1 cellular context compared by ENCODE assay signal in the genomic region with DNA sequence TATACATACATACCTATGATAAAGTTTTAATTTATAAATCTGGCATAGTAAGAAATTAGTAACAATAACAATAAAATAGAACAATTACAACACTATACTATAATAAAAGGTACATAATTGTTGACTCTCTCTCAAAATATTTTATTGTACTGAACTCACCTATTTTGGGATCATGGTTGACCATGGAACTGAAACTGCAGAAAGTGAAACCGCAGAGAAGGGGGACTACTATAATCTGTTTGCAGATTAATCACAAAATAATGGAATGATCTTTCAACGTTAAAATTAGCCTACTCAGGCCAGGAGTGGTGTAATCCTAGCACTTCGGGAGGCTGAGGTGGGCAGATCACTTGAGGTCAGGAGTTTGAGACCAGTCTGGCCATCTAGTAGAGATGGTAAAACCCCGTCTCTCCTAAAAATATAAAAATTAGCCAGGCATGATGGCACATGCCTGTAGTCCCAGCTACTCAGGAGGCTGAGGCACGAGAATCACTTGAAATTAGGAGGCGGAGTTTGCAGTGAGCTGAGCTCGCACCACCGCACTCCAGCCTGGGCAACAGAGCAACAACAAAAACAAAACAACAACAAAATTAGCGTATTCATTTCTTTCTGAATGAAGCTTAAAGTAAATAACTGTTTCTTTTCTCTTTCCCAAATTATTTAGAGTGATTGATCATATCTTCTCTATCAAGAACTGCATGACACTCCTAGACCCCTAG.
TF ChIP-seq lines count a peak whose summit lies in the region.

No MANE protein-coding gene starts in this region.

TF ChIP-seq in GM12878, 131 proteins besides CTCF, POLR2A, EP300 and RAD21 (continues in another document):
- peak in 1 of 2 experiments; percentile 85; a peak in 3 of 4 replicates for TF ChIP-seq BHLHE40 (IDR thresholded peaks at IDR 0.05; ENCODE audit: borderline replicate concordance in 1 of 2, low read depth in 2 of 2, low read length in 1 of 2)
- TF ChIP-seq, protein P1, sequence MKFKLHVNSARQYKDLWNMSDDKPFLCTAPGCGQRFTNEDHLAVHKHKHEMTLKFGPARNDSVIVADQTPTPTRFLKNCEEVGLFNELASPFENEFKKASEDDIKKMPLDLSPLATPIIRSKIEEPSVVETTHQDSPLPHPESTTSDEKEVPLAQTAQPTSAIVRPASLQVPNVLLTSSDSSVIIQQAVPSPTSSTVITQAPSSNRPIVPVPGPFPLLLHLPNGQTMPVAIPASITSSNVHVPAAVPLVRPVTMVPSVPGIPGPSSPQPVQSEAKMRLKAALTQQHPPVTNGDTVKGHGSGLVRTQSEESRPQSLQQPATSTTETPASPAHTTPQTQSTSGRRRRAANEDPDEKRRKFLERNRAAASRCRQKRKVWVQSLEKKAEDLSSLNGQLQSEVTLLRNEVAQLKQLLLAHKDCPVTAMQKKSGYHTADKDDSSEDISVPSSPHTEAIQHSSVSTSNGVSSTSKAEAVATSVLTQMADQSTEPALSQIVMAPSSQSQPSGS (IDR thresholded peaks at IDR 0.05; ENCODE audit: low read length), result peak; percentile 32; the same call in 1 of the 2 replicates
- TF ChIP-seq, protein P2, sequence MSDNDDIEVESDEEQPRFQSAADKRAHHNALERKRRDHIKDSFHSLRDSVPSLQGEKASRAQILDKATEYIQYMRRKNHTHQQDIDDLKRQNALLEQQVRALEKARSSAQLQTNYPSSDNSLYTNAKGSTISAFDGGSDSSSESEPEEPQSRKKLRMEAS (IDR thresholded peaks at IDR 0.05; ENCODE audit: low read depth, low read length), result no peak
- TF ChIP-seq NFXL1 (IDR thresholded peaks at IDR 0.05; ENCODE audit: borderline replicate concordance), result no peak
- no peak for TF ChIP-seq RCOR1 (conservative IDR thresholded peaks at IDR 0.05; ENCODE audit: low read depth, low read length)
- 0 out of 2 replicates have a peak, but pooled peaks have one; percentile 30 for TF ChIP-seq NBN (IDR thresholded peaks at IDR 0.05)
- TF ChIP-seq, protein P3, sequence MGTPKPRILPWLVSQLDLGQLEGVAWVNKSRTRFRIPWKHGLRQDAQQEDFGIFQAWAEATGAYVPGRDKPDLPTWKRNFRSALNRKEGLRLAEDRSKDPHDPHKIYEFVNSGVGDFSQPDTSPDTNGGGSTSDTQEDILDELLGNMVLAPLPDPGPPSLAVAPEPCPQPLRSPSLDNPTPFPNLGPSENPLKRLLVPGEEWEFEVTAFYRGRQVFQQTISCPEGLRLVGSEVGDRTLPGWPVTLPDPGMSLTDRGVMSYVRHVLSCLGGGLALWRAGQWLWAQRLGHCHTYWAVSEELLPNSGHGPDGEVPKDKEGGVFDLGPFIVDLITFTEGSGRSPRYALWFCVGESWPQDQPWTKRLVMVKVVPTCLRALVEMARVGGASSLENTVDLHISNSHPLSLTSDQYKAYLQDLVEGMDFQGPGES (IDR thresholded peaks at IDR 0.05), result no peak
- TF ChIP-seq TBL1XR1 (IDR thresholded peaks at IDR 0.05; ENCODE audit: low read depth, low read length), result no peak
- TF ChIP-seq HDGF (IDR thresholded peaks at IDR 0.05), result no peak
- peak; percentile 73 for TF ChIP-seq NFIC (IDR thresholded peaks at IDR 0.05; ENCODE audit: low read depth, low read length)
- no peak for TF ChIP-seq WRNIP1 (IDR thresholded peaks at IDR 0.05; ENCODE audit: borderline replicate concordance, low read depth, low read length)
- TF ChIP-seq, protein P4, sequence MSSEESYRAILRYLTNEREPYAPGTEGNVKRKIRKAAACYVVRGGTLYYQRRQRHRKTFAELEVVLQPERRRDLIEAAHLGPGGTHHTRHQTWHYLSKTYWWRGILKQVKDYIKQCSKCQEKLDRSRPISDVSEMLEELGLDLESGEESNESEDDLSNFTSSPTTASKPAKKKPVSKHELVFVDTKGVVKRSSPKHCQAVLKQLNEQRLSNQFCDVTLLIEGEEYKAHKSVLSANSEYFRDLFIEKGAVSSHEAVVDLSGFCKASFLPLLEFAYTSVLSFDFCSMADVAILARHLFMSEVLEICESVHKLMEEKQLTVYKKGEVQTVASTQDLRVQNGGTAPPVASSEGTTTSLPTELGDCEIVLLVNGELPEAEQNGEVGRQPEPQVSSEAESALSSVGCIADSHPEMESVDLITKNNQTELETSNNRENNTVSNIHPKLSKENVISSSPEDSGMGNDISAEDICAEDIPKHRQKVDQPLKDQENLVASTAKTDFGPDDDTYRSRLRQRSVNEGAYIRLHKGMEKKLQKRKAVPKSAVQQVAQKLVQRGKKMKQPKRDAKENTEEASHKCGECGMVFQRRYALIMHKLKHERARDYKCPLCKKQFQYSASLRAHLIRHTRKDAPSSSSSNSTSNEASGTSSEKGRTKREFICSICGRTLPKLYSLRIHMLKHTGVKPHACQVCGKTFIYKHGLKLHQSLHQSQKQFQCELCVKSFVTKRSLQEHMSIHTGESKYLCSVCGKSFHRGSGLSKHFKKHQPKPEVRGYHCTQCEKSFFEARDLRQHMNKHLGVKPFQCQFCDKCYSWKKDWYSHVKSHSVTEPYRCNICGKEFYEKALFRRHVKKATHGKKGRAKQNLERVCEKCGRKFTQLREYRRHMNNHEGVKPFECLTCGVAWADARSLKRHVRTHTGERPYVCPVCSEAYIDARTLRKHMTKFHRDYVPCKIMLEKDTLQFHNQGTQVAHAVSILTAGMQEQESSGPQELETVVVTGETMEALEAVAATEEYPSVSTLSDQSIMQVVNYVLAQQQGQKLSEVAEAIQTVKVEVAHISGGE (CRISPR knock-in tag; IDR thresholded peaks at IDR 0.05), result no peak
- TF ChIP-seq PML (IDR thresholded peaks at IDR 0.05; ENCODE audit: low read length), result no peak
- no peak for TF ChIP-seq JUNB (IDR thresholded peaks at IDR 0.05)
- TF ChIP-seq TCF7 (IDR thresholded peaks at IDR 0.05; ENCODE audit: borderline replicate concordance), result no peak
- TF ChIP-seq NR2C1 (IDR thresholded peaks at IDR 0.05), result no peak
- TF ChIP-seq TARDBP (IDR thresholded peaks at IDR 0.05; ENCODE audit: borderline replicate concordance), result no peak
- TF ChIP-seq BACH1 (IDR thresholded peaks at IDR 0.05; ENCODE audit: borderline replicate concordance), result no peak
- TF ChIP-seq, protein P5, sequence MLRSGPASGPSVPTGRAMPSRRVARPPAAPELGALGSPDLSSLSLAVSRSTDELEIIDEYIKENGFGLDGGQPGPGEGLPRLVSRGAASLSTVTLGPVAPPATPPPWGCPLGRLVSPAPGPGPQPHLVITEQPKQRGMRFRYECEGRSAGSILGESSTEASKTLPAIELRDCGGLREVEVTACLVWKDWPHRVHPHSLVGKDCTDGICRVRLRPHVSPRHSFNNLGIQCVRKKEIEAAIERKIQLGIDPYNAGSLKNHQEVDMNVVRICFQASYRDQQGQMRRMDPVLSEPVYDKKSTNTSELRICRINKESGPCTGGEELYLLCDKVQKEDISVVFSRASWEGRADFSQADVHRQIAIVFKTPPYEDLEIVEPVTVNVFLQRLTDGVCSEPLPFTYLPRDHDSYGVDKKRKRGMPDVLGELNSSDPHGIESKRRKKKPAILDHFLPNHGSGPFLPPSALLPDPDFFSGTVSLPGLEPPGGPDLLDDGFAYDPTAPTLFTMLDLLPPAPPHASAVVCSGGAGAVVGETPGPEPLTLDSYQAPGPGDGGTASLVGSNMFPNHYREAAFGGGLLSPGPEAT (IDR thresholded peaks at IDR 0.05; ENCODE audit: low read depth), result peak; percentile 34; the same call in 1 of the 2 replicates
- TF ChIP-seq TCF12 (IDR thresholded peaks at IDR 0.05; ENCODE audit: low read depth, low read length), result no peak
- no peak for TF ChIP-seq EZH2 (IDR thresholded peaks at IDR 0.05; ENCODE audit: borderline replicate concordance, control insufficient read depth, low read depth, low read length)
- no peak for TF ChIP-seq CHD2 (IDR thresholded peaks at IDR 0.05; ENCODE audit: borderline replicate concordance, low read depth, low read length)
- TF ChIP-seq RAD51 (IDR thresholded peaks at IDR 0.05), result no peak
- peak; percentile 39; the same call in 1 of the 2 replicates for TF ChIP-seq MTA2 (IDR thresholded peaks at IDR 0.05; ENCODE audit: low read depth)
- no peak; the same call in 1 of the 2 replicates for TF ChIP-seq CREM (IDR thresholded peaks at IDR 0.05; ENCODE audit: low read depth)
- TF ChIP-seq SPI1 (IDR thresholded peaks at IDR 0.05; ENCODE audit: borderline replicate concordance, insufficient read depth, low read depth, low read length), result no peak
- no peak for TF ChIP-seq CHD1 (IDR thresholded peaks at IDR 0.05; ENCODE audit: low read depth, low read length)
- no peak for TF ChIP-seq SRF (IDR thresholded peaks at IDR 0.05; ENCODE audit: low read depth in 2 of 2, low read length in 2 of 2)
- TF ChIP-seq RUNX3 (IDR thresholded peaks at IDR 0.05; ENCODE audit: low read length), result peak; percentile 91
- TF ChIP-seq SMARCA5 (IDR thresholded peaks at IDR 0.05), result 0 out of 2 replicates have a peak, but pooled peaks have one; percentile 71
- TF ChIP-seq, protein P6, sequence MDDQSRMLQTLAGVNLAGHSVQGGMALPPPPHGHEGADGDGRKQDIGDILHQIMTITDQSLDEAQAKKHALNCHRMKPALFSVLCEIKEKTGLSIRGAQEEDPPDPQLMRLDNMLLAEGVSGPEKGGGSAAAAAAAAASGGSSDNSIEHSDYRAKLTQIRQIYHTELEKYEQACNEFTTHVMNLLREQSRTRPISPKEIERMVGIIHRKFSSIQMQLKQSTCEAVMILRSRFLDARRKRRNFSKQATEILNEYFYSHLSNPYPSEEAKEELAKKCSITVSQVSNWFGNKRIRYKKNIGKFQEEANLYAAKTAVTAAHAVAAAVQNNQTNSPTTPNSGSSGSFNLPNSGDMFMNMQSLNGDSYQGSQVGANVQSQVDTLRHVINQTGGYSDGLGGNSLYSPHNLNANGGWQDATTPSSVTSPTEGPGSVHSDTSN (IDR thresholded peaks at IDR 0.05; ENCODE audit: insufficient replicate concordance, low read depth, low read length), result no peak
- TF ChIP-seq ZNF274 (IDR thresholded peaks at IDR 0.05; ENCODE audit: insufficient read depth, insufficient read length), result no peak
- TF ChIP-seq ZZZ3 (IDR thresholded peaks at IDR 0.05; ENCODE audit: control insufficient read depth, insufficient read length, low read depth), result no peak
- TF ChIP-seq MEF2B (IDR thresholded peaks at IDR 0.05; ENCODE audit: partially characterized antibody, poor library complexity, severe bottlenecking), result no peak
- TF ChIP-seq, protein P7, sequence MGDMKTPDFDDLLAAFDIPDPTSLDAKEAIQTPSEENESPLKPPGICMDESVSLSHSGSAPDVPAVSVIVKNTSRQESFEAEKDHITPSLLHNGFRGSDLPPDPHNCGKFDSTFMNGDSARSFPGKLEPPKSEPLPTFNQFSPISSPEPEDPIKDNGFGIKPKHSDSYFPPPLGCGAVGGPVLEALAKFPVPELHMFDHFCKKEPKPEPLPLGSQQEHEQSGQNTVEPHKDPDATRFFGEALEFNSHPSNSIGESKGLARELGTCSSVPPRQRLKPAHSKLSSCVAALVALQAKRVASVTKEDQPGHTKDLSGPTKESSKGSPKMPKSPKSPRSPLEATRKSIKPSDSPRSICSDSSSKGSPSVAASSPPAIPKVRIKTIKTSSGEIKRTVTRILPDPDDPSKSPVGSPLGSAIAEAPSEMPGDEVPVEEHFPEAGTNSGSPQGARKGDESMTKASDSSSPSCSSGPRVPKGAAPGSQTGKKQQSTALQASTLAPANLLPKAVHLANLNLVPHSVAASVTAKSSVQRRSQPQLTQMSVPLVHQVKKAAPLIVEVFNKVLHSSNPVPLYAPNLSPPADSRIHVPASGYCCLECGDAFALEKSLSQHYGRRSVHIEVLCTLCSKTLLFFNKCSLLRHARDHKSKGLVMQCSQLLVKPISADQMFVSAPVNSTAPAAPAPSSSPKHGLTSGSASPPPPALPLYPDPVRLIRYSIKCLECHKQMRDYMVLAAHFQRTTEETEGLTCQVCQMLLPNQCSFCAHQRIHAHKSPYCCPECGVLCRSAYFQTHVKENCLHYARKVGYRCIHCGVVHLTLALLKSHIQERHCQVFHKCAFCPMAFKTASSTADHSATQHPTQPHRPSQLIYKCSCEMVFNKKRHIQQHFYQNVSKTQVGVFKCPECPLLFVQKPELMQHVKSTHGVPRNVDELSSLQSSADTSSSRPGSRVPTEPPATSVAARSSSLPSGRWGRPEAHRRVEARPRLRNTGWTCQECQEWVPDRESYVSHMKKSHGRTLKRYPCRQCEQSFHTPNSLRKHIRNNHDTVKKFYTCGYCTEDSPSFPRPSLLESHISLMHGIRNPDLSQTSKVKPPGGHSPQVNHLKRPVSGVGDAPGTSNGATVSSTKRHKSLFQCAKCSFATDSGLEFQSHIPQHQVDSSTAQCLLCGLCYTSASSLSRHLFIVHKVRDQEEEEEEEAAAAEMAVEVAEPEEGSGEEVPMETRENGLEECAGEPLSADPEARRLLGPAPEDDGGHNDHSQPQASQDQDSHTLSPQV (IDR thresholded peaks at IDR 0.05), result no peak
- no peak for TF ChIP-seq ZBED1 (IDR thresholded peaks at IDR 0.05; ENCODE audit: borderline replicate concordance)
- TF ChIP-seq CHD4 (IDR thresholded peaks at IDR 0.05), result no peak
- TF ChIP-seq, protein P8, sequence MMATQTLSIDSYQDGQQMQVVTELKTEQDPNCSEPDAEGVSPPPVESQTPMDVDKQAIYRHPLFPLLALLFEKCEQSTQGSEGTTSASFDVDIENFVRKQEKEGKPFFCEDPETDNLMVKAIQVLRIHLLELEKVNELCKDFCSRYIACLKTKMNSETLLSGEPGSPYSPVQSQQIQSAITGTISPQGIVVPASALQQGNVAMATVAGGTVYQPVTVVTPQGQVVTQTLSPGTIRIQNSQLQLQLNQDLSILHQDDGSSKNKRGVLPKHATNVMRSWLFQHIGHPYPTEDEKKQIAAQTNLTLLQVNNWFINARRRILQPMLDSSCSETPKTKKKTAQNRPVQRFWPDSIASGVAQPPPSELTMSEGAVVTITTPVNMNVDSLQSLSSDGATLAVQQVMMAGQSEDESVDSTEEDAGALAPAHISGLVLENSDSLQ (IDR thresholded peaks at IDR 0.05), result no peak
- peak; percentile 53 to 60; a peak in 3 of 4 replicates for TF ChIP-seq IKZF2 (IDR thresholded peaks at IDR 0.05)
- TF ChIP-seq, protein P9, sequence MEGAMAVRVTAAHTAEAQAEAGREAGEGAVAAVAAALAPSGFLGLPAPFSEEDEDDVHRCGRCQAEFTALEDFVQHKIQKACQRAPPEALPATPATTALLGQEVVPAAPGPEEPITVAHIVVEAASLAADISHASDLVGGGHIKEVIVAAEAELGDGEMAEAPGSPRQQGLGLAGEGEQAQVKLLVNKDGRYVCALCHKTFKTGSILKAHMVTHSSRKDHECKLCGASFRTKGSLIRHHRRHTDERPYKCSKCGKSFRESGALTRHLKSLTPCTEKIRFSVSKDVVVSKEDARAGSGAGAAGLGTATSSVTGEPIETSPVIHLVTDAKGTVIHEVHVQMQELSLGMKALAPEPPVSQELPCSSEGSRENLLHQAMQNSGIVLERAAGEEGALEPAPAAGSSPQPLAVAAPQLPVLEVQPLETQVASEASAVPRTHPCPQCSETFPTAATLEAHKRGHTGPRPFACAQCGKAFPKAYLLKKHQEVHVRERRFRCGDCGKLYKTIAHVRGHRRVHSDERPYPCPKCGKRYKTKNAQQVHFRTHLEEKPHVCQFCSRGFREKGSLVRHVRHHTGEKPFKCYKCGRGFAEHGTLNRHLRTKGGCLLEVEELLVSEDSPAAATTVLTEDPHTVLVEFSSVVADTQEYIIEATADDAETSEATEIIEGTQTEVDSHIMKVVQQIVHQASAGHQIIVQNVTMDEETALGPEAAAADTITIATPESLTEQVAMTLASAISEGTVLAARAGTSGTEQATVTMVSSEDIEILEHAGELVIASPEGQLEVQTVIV (IDR thresholded peaks at IDR 0.05; ENCODE audit: borderline replicate concordance, partially characterized antibody), result no peak
- no peak for TF ChIP-seq ZNF207 (IDR thresholded peaks at IDR 0.05; ENCODE audit: borderline replicate concordance)
- no peak for TF ChIP-seq ETV6 (conservative IDR thresholded peaks at IDR 0.05 in 1 of 2, IDR thresholded peaks at IDR 0.05 in 1 of 2; ENCODE audit: borderline replicate concordance in 1 of 2, low read depth in 1 of 2)
- no peak for TF ChIP-seq TAF1 (IDR thresholded peaks at IDR 0.05; ENCODE audit: borderline replicate concordance, low read depth, low read length)
